In genomic region chr6:52102330-52102932, GRCh38 we compare ENCODE assay signal across 2 cellular contexts.
TF ChIP-seq lines count a peak whose summit lies in the region.

No MANE protein-coding gene starts in this region.

TF ChIP-seq in HEK293, 187 proteins besides CTCF, POLR2A, EP300 and RAD21 (continued from another document):
- no peak for TF ChIP-seq HIC1 (tag by site-specific recombination; IDR thresholded peaks at IDR 0.05)
- no peak for TF ChIP-seq ZSCAN16 (tag by site-specific recombination; IDR thresholded peaks at IDR 0.05)
- TF ChIP-seq KLF1 (tag by site-specific recombination; IDR thresholded peaks at IDR 0.05) = peak; percentile 97
TF ChIP-seq in HEK293: peak in this region for 1.

TF ChIP-seq in WTC11, 78 proteins besides CTCF, POLR2A, EP300 and RAD21:
- no peak for TF ChIP-seq PRDM15 (CRISPR knock-in tag; IDR thresholded peaks at IDR 0.05)
